In genomic region chr3:172627057-172627809, GRCh38 we compare ENCODE assay signal across 11 cellular contexts.
DNase-seq lines count a peak whose midpoint lies in the region; ATAC-seq and TF ChIP-seq lines count a peak whose summit lies in the region.
"Had no signal": no experiment of that assay in that cellular context is flagged by ENCODE, and none has a peak within 500 bp of the region (broad histone marks: within the 10 kb centered on the region; RNA-seq: fewer than 3 reads in every experiment).

No MANE protein-coding gene starts in this region.

- intact Hi-C loops in Calu3 (cut with micrococcal nuclease; ENCODE audit: unreplicated experiment), result no loop called here
- intact Hi-C loops in activated T-helper 1 cell treated with anti-CD3 and anti-CD28 coated beads, Interleukin-12 subunit alpha, Interleukin-12 subunit beta, Interleukin-2, Interleukin-4 antibody, amounts not matched to agents 30 ng/mL and 10 ng/mL and 1 ng/mL, durations not matched to agents 14 hours and 24 hours and 36 hours (cut with micrococcal nuclease), result no loop called here

- peak overlapping the region; percentile 53 for H3K27ac Mint-ChIP-seq in Calu3 (ENCODE audit: unreplicated experiment)
- no peak overlapping the region for H3K27ac Mint-ChIP-seq in activated CD8-positive, alpha-beta T cell treated with anti-CD3 and anti-CD28 coated beads, Interleukin-2, amount 10 ng/mL, durations not matched to agents 7 days and 5 days
- H3K27ac Mint-ChIP-seq in activated naive CD8-positive, alpha-beta T cell treated with anti-CD3 and anti-CD28 coated beads for 36 hours, result no peak overlapping the region
- no peak overlapping the region for H3K27ac Mint-ChIP-seq in activated T-helper 1 cell treated with anti-CD3 and anti-CD28 coated beads, Interleukin-12 subunit alpha, Interleukin-12 subunit beta, Interleukin-2, Interleukin-4 antibody, amounts not matched to agents 30 ng/mL and 10 ng/mL and 1 ng/mL, durations not matched to agents 14 hours and 24 hours and 36 hours
- H3K27ac Mint-ChIP-seq: activated naive CD4-positive, alpha-beta T cell treated with anti-CD3 and anti-CD28 coated beads, Interleukin-2, amount 50 U/mL, for 24 hours had no signal

- ATAC-seq in activated CD8-positive, alpha-beta T cell treated with anti-CD3 and anti-CD28 coated beads, Interleukin-2, amount 10 ng/mL, durations not matched to agents 7 days and 5 days, result no peak

- no peak overlapping the region for H3K18ac ChIP-seq in mesenchymal stem cell (ENCODE audit: low read depth in 1 of 2, low read length in 2 of 2)

- no peak overlapping the region for H2BK12ac ChIP-seq in mesenchymal stem cell (ENCODE audit: low read length in 2 of 2)

- TSS peak; percentile 4 for BruUV-seq in Calu3 (replicated peaks; lab: Mats Ljungman, UMichigan)

- no peak overlapping the region for H3K4ac ChIP-seq in mesenchymal stem cell (ENCODE audit: low read depth in 1 of 2, low read length in 2 of 2)

- POLR2A ChIA-PET in activated CD8-positive, alpha-beta T cell treated with anti-CD3 and anti-CD28 coated beads, Interleukin-2, amount 10 ng/mL, durations not matched to agents 7 days and 5 days (lab: Charles Lee), result interaction anchor here (0.6 kb wide), 1 partner anchor 249 kb away, joined by 3 read pairs; no protein-coding TSS in a partner anchor

- peak overlapping the region; percentile 67 for H2AK5ac ChIP-seq in mesenchymal stem cell (ENCODE audit: low read length, severe bottlenecking)

- no peak overlapping the region for H2BK15ac ChIP-seq in mesenchymal stem cell (ENCODE audit: low read depth, poor library complexity, severe bottlenecking)

- CTCF ChIA-PET in Calu3 (lab: Charles Lee), result interaction anchor here (0.5 to 2.5 kb wide), 8 partner anchors 14 to 166 kb away, joined by 3 to 10 read pairs (median 3); no protein-coding TSS in a partner anchor
- CTCF ChIA-PET in activated CD8-positive, alpha-beta T cell treated with anti-CD3 and anti-CD28 coated beads, Interleukin-2, amount 10 ng/mL, durations not matched to agents 7 days and 5 days (lab: Charles Lee), result interaction anchor here (1.5 to 5.1 kb wide), 3 partner anchors 10 to 287 kb away, joined by 3 to 18 read pairs (median 5); no protein-coding TSS in a partner anchor

- peaks cover 4% of the 10 kb centered on the region in 2 experiments for H3K36me3 ChIP-seq in mesenchymal stem cell (ENCODE audit: control insufficient read depth in 1 of 2, insufficient read depth in 2 of 2, low read depth in 1 of 2, low read length in 2 of 2)

- peaks cover 52% of the 10 kb centered on the region for H3K4me1 Mint-ChIP-seq in Calu3 (ENCODE audit: low read depth, unreplicated experiment)
- H3K4me1 Mint-ChIP-seq in activated CD8-positive, alpha-beta T cell treated with anti-CD3 and anti-CD28 coated beads, Interleukin-2, amount 10 ng/mL, durations not matched to agents 7 days and 5 days (ENCODE audit: low read depth), result peaks cover 6% of the 10 kb centered on the region
- peaks cover 5% of the 10 kb centered on the region for H3K4me1 Mint-ChIP-seq in activated naive CD8-positive, alpha-beta T cell treated with anti-CD3 and anti-CD28 coated beads for 36 hours
- peaks cover 20% of the 10 kb centered on the region for H3K4me1 Mint-ChIP-seq in activated T-helper 1 cell treated with anti-CD3 and anti-CD28 coated beads, Interleukin-12 subunit alpha, Interleukin-12 subunit beta, Interleukin-2, Interleukin-4 antibody, amounts not matched to agents 30 ng/mL and 10 ng/mL and 1 ng/mL, durations not matched to agents 14 hours and 24 hours and 36 hours (ENCODE audit: low read depth)

- no peak overlapping the region for H4K8ac ChIP-seq in mesenchymal stem cell (ENCODE audit: low read length)

- no peak overlapping the region for H3K14ac ChIP-seq in mesenchymal stem cell (ENCODE audit: low read length in 2 of 2)

- H2BK5ac ChIP-seq in mesenchymal stem cell (ENCODE audit: low read depth, low read length, poor library complexity, severe bottlenecking), result no peak overlapping the region

- no peak for DNase-seq in Calu3
- peak; percentile 56 for DNase-seq in OCI-M1 (lab: John Stamatoyannopoulos, UW)
- DNase-seq in epithelial cell of proximal tubule (ENCODE audit: low read depth), result peak; percentile 38
- peak; percentile 39 for DNase-seq in mesenchymal stem cell
- no peak for DNase-seq in cortex of kidney (lab: John Stamatoyannopoulos, UW)
- DNase-seq in activated CD8-positive, alpha-beta T cell treated with anti-CD3 and anti-CD28 coated beads, Interleukin-2, amount 10 ng/mL, durations not matched to agents 7 days and 5 days, result no peak
- DNase-seq in activated naive CD8-positive, alpha-beta T cell treated with anti-CD3 and anti-CD28 coated beads for 36 hours, result no peak
- DNase-seq in activated T-helper 1 cell treated with anti-CD3 and anti-CD28 coated beads, Interleukin-12 subunit alpha, Interleukin-12 subunit beta, Interleukin-2, Interleukin-4 antibody, amounts not matched to agents 30 ng/mL and 10 ng/mL and 1 ng/mL, durations not matched to agents 14 hours and 24 hours and 36 hours (ENCODE audit: low spot score), result no peak
- DNase-seq: stimulated activated CD4-positive, alpha-beta T cell treated with anti-CD3 and anti-CD28 coated beads, Interleukin-1b, Interleukin-23, amount 100 ng/mL, for 48 hours; testis had no signal

- no peaks in the 10 kb centered on the region for H3K27me3 Mint-ChIP-seq in Calu3 (ENCODE audit: unreplicated experiment)
- no peaks in the 10 kb centered on the region for H3K27me3 Mint-ChIP-seq in activated CD8-positive, alpha-beta T cell treated with anti-CD3 and anti-CD28 coated beads, Interleukin-2, amount 10 ng/mL, durations not matched to agents 7 days and 5 days (ENCODE audit: low read depth)
- H3K27me3 Mint-ChIP-seq in activated naive CD8-positive, alpha-beta T cell treated with anti-CD3 and anti-CD28 coated beads for 36 hours, result no peaks in the 10 kb centered on the region
- peaks cover 2% of the 10 kb centered on the region for H3K27me3 Mint-ChIP-seq in activated T-helper 1 cell treated with anti-CD3 and anti-CD28 coated beads, Interleukin-12 subunit alpha, Interleukin-12 subunit beta, Interleukin-2, Interleukin-4 antibody, amounts not matched to agents 30 ng/mL and 10 ng/mL and 1 ng/mL, durations not matched to agents 14 hours and 24 hours and 36 hours (ENCODE audit: insufficient read depth)
- H3K27me3 Mint-ChIP-seq: activated naive CD4-positive, alpha-beta T cell treated with anti-CD3 and anti-CD28 coated beads, Interleukin-2, amount 50 U/mL, for 24 hours had no signal

- peak overlapping the region; percentile 49 for H3K27ac ChIP-seq in mesenchymal stem cell (ENCODE audit: low read length, poor library complexity, severe bottlenecking)
- H3K27ac ChIP-seq: testis had no signal

- no peaks in the 10 kb centered on the region for H3K27me3 ChIP-seq in mesenchymal stem cell (ENCODE audit: control insufficient read depth in 1 of 2, insufficient read depth in 1 of 2, low read length in 2 of 2)
- H3K27me3 ChIP-seq: testis had no signal

- peaks cover 3% of the 10 kb centered on the region for H3K4me1 ChIP-seq in mesenchymal stem cell (ENCODE audit: control insufficient read depth, insufficient read depth, low read depth, low read length)
- H3K4me1 ChIP-seq: testis had no signal

- no peak for TF ChIP-seq CTCF in Calu3 (IDR thresholded peaks at IDR 0.05; ENCODE audit: unreplicated experiment)
- no peak for TF ChIP-seq CTCF in epithelial cell of proximal tubule (conservative IDR thresholded peaks at IDR 0.05; ENCODE audit: low read depth, low read length)

- no peaks in the 10 kb centered on the region for H3K9me3 Mint-ChIP-seq in Calu3 (ENCODE audit: low read depth, unreplicated experiment)
- H3K9me3 Mint-ChIP-seq in activated CD8-positive, alpha-beta T cell treated with anti-CD3 and anti-CD28 coated beads, Interleukin-2, amount 10 ng/mL, durations not matched to agents 7 days and 5 days (ENCODE audit: insufficient read depth), result no peaks in the 10 kb centered on the region
- no peaks in the 10 kb centered on the region for H3K9me3 Mint-ChIP-seq in activated naive CD8-positive, alpha-beta T cell treated with anti-CD3 and anti-CD28 coated beads for 36 hours
- H3K9me3 Mint-ChIP-seq in activated T-helper 1 cell treated with anti-CD3 and anti-CD28 coated beads, Interleukin-12 subunit alpha, Interleukin-12 subunit beta, Interleukin-2, Interleukin-4 antibody, amounts not matched to agents 30 ng/mL and 10 ng/mL and 1 ng/mL, durations not matched to agents 14 hours and 24 hours and 36 hours, result no peaks in the 10 kb centered on the region
- H3K9me3 Mint-ChIP-seq: activated naive CD4-positive, alpha-beta T cell treated with anti-CD3 and anti-CD28 coated beads, Interleukin-2, amount 50 U/mL, for 24 hours had no signal

- no peak overlapping the region for H2BK120ac ChIP-seq in mesenchymal stem cell (ENCODE audit: low read depth, low read length)

- no peak overlapping the region for H4K91ac ChIP-seq in mesenchymal stem cell (ENCODE audit: low read length)

- H3K9me3 ChIP-seq in mesenchymal stem cell (ENCODE audit: control insufficient read depth, low read length), result no peaks in the 10 kb centered on the region
- H3K9me3 ChIP-seq: testis had no signal

- peaks cover 29% of the 10 kb centered on the region for H3K36me3 Mint-ChIP-seq in Calu3 (ENCODE audit: insufficient read depth, unreplicated experiment)
- H3K36me3 Mint-ChIP-seq in activated CD8-positive, alpha-beta T cell treated with anti-CD3 and anti-CD28 coated beads, Interleukin-2, amount 10 ng/mL, durations not matched to agents 7 days and 5 days (ENCODE audit: low read depth), result no peaks in the 10 kb centered on the region
- H3K36me3 Mint-ChIP-seq in activated naive CD8-positive, alpha-beta T cell treated with anti-CD3 and anti-CD28 coated beads for 36 hours, result no peaks in the 10 kb centered on the region
- no peaks in the 10 kb centered on the region for H3K36me3 Mint-ChIP-seq in activated T-helper 1 cell treated with anti-CD3 and anti-CD28 coated beads, Interleukin-12 subunit alpha, Interleukin-12 subunit beta, Interleukin-2, Interleukin-4 antibody, amounts not matched to agents 30 ng/mL and 10 ng/mL and 1 ng/mL, durations not matched to agents 14 hours and 24 hours and 36 hours (ENCODE audit: low read depth)

- H3K4me3 ChIP-seq in epithelial cell of proximal tubule (ENCODE audit: low read depth, low read length) (no peak overlapping the region), mesenchymal stem cell (ENCODE audit: insufficient read depth in 1 of 2, low read depth in 1 of 2, low read length in 2 of 2) (no peak overlapping the region)

- 99% methylated on average over 3 of the region's 5 CpGs for WGBS in mesenchymal stem cell

- H2AFZ ChIP-seq in mesenchymal stem cell (ENCODE audit: low read depth, low read length), result no peak overlapping the region

- H3K79me1 ChIP-seq in mesenchymal stem cell (replicated peaks; ENCODE audit: low read length, poor library complexity, severe bottlenecking), result peaks cover 7% of the 10 kb centered on the region

- H3K23ac ChIP-seq in mesenchymal stem cell (ENCODE audit: low read length in 2 of 2), result no peak overlapping the region

- no peak overlapping the region for H3K4me3 Mint-ChIP-seq in Calu3 (ENCODE audit: low read depth, unreplicated experiment)
- no peak overlapping the region for H3K4me3 Mint-ChIP-seq in activated CD8-positive, alpha-beta T cell treated with anti-CD3 and anti-CD28 coated beads, Interleukin-2, amount 10 ng/mL, durations not matched to agents 7 days and 5 days
- no peak overlapping the region for H3K4me3 Mint-ChIP-seq in activated naive CD8-positive, alpha-beta T cell treated with anti-CD3 and anti-CD28 coated beads for 36 hours
- H3K4me3 Mint-ChIP-seq in activated T-helper 1 cell treated with anti-CD3 and anti-CD28 coated beads, Interleukin-12 subunit alpha, Interleukin-12 subunit beta, Interleukin-2, Interleukin-4 antibody, amounts not matched to agents 30 ng/mL and 10 ng/mL and 1 ng/mL, durations not matched to agents 14 hours and 24 hours and 36 hours, result no peak overlapping the region
- H3K4me3 Mint-ChIP-seq: activated naive CD4-positive, alpha-beta T cell treated with anti-CD3 and anti-CD28 coated beads, Interleukin-2, amount 50 U/mL, for 24 hours had no signal

- H3K4me2 ChIP-seq in mesenchymal stem cell (ENCODE audit: low read length, poor library complexity, severe bottlenecking), result no peak overlapping the region

- H3K9ac ChIP-seq in mesenchymal stem cell (ENCODE audit: low read length), result peak overlapping the region; percentile 74

Comparison
In these comparisons a context has a peak if more than half of its experiments do, and no peak if none do; other contexts are left out.
1. DNase-seq: peak in OCI-M1 (single experiment), epithelial cell of proximal tubule (single experiment) and mesenchymal stem cell (single experiment); none in Calu3 (single experiment), cortex of kidney (single experiment), activated CD8-positive, alpha-beta T cell treated with anti-CD3 and anti-CD28 coated beads, Interleukin-2, amount 10 ng/mL, durations not matched to agents 7 days and 5 days (single experiment), activated naive CD8-positive, alpha-beta T cell treated with anti-CD3 and anti-CD28 coated beads for 36 hours (single experiment) and activated T-helper 1 cell treated with anti-CD3 and anti-CD28 coated beads, Interleukin-12 subunit alpha, Interleukin-12 subunit beta, Interleukin-2, Interleukin-4 antibody, amounts not matched to agents 30 ng/mL and 10 ng/mL and 1 ng/mL, durations not matched to agents 14 hours and 24 hours and 36 hours (single experiment).